ENCODE assay signal across 2 cellular contexts in the genomic region with DNA sequence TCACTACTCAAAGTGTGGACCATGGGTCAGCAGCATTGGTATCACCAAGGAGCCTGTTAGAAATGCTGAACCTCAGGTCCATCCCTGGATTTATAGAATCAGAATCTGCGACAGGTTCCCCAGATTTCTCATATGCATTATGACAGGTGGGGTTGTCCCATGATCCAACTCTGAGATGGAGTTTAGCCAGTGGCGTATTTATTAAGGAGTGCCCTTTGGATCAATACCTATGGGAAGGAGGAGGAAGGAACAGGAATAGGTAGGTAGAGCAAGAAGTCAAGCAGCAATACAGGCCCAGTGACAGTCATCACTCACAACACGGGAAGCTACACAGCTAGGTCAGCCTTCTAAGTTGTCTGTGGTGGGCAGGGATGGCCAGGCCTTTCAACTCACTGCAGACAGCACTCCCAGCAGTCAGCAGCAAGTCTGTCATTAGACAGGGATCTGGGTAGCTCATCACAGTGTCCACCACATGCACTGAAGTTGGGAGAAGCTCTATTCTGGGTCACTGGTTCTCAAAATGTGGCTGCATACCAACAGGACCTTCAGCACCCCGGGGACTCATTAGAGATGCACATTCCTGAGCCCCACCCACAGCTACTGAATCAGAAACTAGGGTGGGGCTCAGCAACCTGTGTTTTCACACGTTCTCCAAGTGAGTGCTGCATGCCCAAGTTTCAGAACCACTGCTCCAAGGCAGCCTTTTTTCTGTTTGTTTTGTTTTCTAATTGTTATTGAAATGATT.
A peak's percentile ranks its signal among the peaks of the same experiment; 100 is the strongest.
TF ChIP-seq lines count a peak whose summit lies in the region.

No MANE protein-coding gene starts in this region.

TF ChIP-seq in HEK293, 187 proteins besides CTCF, POLR2A, EP300 and RAD21 (continued from another document):
- TF ChIP-seq, protein P1, sequence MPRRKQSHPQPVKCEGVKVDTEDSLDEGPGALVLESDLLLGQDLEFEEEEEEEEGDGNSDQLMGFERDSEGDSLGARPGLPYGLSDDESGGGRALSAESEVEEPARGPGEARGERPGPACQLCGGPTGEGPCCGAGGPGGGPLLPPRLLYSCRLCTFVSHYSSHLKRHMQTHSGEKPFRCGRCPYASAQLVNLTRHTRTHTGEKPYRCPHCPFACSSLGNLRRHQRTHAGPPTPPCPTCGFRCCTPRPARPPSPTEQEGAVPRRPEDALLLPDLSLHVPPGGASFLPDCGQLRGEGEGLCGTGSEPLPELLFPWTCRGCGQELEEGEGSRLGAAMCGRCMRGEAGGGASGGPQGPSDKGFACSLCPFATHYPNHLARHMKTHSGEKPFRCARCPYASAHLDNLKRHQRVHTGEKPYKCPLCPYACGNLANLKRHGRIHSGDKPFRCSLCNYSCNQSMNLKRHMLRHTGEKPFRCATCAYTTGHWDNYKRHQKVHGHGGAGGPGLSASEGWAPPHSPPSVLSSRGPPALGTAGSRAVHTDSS (tag by site-specific recombination; IDR thresholded peaks at IDR 0.05), result no peak
- TF ChIP-seq KLF16 (tag by site-specific recombination; IDR thresholded peaks at IDR 0.05), result no peak
- TF ChIP-seq ZNF621 (tag by site-specific recombination; IDR thresholded peaks at IDR 0.05), result no peak
- TF ChIP-seq, protein P2, sequence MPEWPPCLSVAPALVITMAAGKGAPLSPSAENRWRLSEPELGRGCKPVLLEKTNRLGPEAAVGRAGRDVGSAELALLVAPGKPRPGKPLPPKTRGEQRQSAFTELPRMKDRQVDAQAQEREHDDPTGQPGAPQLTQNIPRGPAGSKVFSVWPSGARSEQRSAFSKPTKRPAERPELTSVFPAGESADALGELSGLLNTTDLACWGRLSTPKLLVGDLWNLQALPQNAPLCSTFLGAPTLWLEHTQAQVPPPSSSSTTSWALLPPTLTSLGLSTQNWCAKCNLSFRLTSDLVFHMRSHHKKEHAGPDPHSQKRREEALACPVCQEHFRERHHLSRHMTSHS (tag by site-specific recombination; IDR thresholded peaks at IDR 0.05), result no peak
- 0 out of 2 replicates have a peak, but pooled peaks have one; percentile 26 for TF ChIP-seq SCRT1 (tag by site-specific recombination; IDR thresholded peaks at IDR 0.05; ENCODE audit: borderline replicate concordance)

TF ChIP-seq in GM12878, 131 proteins besides CTCF, POLR2A, EP300 and RAD21 (continued from another document):
- TF ChIP-seq, protein P3, sequence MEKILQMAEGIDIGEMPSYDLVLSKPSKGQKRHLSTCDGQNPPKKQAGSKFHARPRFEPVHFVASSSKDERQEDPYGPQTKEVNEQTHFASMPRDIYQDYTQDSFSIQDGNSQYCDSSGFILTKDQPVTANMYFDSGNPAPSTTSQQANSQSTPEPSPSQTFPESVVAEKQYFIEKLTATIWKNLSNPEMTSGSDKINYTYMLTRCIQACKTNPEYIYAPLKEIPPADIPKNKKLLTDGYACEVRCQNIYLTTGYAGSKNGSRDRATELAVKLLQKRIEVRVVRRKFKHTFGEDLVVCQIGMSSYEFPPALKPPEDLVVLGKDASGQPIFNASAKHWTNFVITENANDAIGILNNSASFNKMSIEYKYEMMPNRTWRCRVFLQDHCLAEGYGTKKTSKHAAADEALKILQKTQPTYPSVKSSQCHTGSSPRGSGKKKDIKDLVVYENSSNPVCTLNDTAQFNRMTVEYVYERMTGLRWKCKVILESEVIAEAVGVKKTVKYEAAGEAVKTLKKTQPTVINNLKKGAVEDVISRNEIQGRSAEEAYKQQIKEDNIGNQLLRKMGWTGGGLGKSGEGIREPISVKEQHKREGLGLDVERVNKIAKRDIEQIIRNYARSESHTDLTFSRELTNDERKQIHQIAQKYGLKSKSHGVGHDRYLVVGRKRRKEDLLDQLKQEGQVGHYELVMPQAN (conservative IDR thresholded peaks at IDR 0.05), result no peak
- no peak for TF ChIP-seq SIN3A (IDR thresholded peaks at IDR 0.05; ENCODE audit: low read depth, low read length)
- no peak for TF ChIP-seq SREBF1 (IDR thresholded peaks at IDR 0.05; ENCODE audit: low read length)
